Comparison of ENCODE assay signal across 22 cellular contexts in the genomic region with DNA sequence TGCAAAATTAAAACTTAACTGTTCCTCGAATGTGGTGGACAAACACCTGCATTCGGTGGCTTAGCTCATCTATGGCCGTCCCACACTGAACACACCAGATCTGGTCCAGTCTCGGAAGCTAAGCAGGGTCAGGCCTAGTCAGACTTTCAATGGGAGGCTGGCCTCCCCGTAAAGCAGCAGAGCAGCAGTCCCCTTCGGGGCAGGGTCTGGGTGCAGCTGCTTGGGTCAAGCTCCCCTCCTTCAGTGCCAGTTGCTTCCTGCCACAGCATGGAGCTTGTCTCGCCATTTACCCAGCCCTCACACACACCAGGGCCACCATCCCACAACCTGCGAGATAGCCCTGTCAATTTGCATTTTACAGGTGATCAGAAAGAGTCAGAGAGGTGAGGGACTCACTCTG.
A peak's percentile ranks its signal among the peaks of the same experiment; 100 is the strongest.
DNase-seq lines count a peak whose midpoint lies in the region; ATAC-seq, FAIRE-seq and TF ChIP-seq lines count a peak whose summit lies in the region.
"Had no signal": no experiment of that assay in that cellular context is flagged by ENCODE, and none has a peak within 500 bp of the region (broad histone marks: within the 10 kb centered on the region; RNA-seq: fewer than 3 reads in every experiment).

No MANE protein-coding gene starts in this region.

- H3K27ac ChIP-seq in kidney (ENCODE audit: low read depth in 2 of 2, low read length in 2 of 2) = no peak overlapping the region
- no peak overlapping the region for H3K27ac ChIP-seq in trophoblast cell (ENCODE audit: low read depth, low read length)
- no peak overlapping the region for H3K27ac ChIP-seq in left ventricle myocardium inferior (replicated peaks)
- H3K27ac ChIP-seq: 22Rv1; A549; BLaER1 treated with 17β-estradiol and CSF1 and Interleukin-3, amounts not matched to agents 10 nM and 100 nM; C4-2B had no signal

- H2BK120ac ChIP-seq in trophoblast cell (ENCODE audit: insufficient read depth, low read length, poor library complexity) = no peak overlapping the region

- H2BK12ac ChIP-seq in trophoblast cell (ENCODE audit: low read length) = no peak overlapping the region

- no peaks in the 10 kb centered on the region for H3K9me3 ChIP-seq in kidney (ENCODE audit: control insufficient read depth in 1 of 2, low read length in 2 of 2)
- peaks cover 53% of the 10 kb centered on the region for H3K9me3 ChIP-seq in trophoblast cell (ENCODE audit: insufficient read depth, low read depth, low read length)
- H3K9me3 ChIP-seq in left ventricle myocardium inferior (replicated peaks) = no peaks in the 10 kb centered on the region
- H3K9me3 ChIP-seq: A549; BLaER1 treated with 17β-estradiol and CSF1 and Interleukin-3, amounts not matched to agents 10 nM and 100 nM; Caco-2 had no signal

- peak; percentile 35 for DNase-seq in kidney
- no peak for DNase-seq in trophoblast cell
- no peak for DNase-seq in stimulated activated effector memory CD8-positive, alpha-beta T cell treated with anti-CD3 and anti-CD28 coated beads, Interleukin-12 subunit alpha, Interleukin-12 subunit beta, amount 100 ng/mL, for 72 hours (ENCODE audit: low spot score in 2 of 2)
- no peak for DNase-seq in SIG-M5 treated with dmso at 0.1 percent for 504 hours (lab: John Stamatoyannopoulos, UW; ENCODE audit: unreplicated experiment)
- no peak for DNase-seq in GM12892 (ENCODE audit: insufficient read length)
- no peak for DNase-seq in left ventricle myocardium inferior
- DNase-seq: AML-193; Caco-2; Calu3; CD4-positive, alpha-beta T cell; CD8-positive, alpha-beta T cell; DMS79 treated with DMSO at 0.1 percent for 48 hours; GF-D8 had no signal

- no CpG with 5 or more reads among the region's 8 CpGs for WGBS in trophoblast cell (ENCODE audit: extremely low coverage, insufficient coverage, insufficient read length)

- no peaks in the 10 kb centered on the region for H3K4me1 Mint-ChIP-seq in stimulated activated effector memory CD8-positive, alpha-beta T cell treated with anti-CD3 and anti-CD28 coated beads, Interleukin-12 subunit alpha, Interleukin-12 subunit beta, amount 100 ng/mL, for 72 hours
- H3K4me1 Mint-ChIP-seq: B cell had no signal

- H3K4me3 ChIP-seq in kidney (ENCODE audit: low read length in 2 of 2) (no peak overlapping the region), trophoblast cell (ENCODE audit: low read depth, low read length) (peak overlapping the region; percentile 7), left ventricle myocardium inferior (no peak overlapping the region)
- H3K4me3 ChIP-seq: A549; BLaER1 treated with 17β-estradiol and CSF1 and Interleukin-3, amounts not matched to agents 10 nM and 100 nM; GM12878 had no signal

- H3K9ac ChIP-seq in kidney (ENCODE audit: low read length in 2 of 2) (no peak overlapping the region), trophoblast cell (ENCODE audit: low read length) (no peak overlapping the region)
- H3K9ac ChIP-seq: BLaER1 treated with 17β-estradiol and CSF1 and Interleukin-3, amounts not matched to agents 10 nM and 100 nM had no signal

- no peak overlapping the region for H3K4me3 Mint-ChIP-seq in stimulated activated effector memory CD8-positive, alpha-beta T cell treated with anti-CD3 and anti-CD28 coated beads, Interleukin-12 subunit alpha, Interleukin-12 subunit beta, amount 100 ng/mL, for 72 hours
- H3K4me3 Mint-ChIP-seq: B cell; CD4-positive, alpha-beta T cell; CD8-positive, alpha-beta T cell had no signal

- intact Hi-C loops in kidney (cut with DNase I) = no loop called here
- intact Hi-C loops in left ventricle myocardium inferior (cut with micrococcal nuclease) = no loop called here

- no peak overlapping the region for H3K27ac Mint-ChIP-seq in stimulated activated effector memory CD8-positive, alpha-beta T cell treated with anti-CD3 and anti-CD28 coated beads, Interleukin-12 subunit alpha, Interleukin-12 subunit beta, amount 100 ng/mL, for 72 hours
- H3K27ac Mint-ChIP-seq: B cell; CD4-positive, alpha-beta T cell; CD8-positive, alpha-beta T cell had no signal

- H4K8ac ChIP-seq in trophoblast cell (ENCODE audit: low read depth, low read length) = no peak overlapping the region

- ATAC-seq in stimulated activated effector memory CD8-positive, alpha-beta T cell treated with anti-CD3 and anti-CD28 coated beads, Interleukin-12 subunit alpha, Interleukin-12 subunit beta, amount 100 ng/mL, for 72 hours = peak; percentile 14
- ATAC-seq: A549; CD8-positive, alpha-beta T cell; GM12878 had no signal

- H3K36me3 ChIP-seq in kidney (ENCODE audit: control insufficient read depth in 1 of 2, insufficient read depth in 2 of 2, low read length in 2 of 2) = no peaks in the 10 kb centered on the region
- no peaks in the 10 kb centered on the region for H3K36me3 ChIP-seq in trophoblast cell (ENCODE audit: control insufficient read depth in 1 of 2, insufficient read depth in 2 of 2, low read length in 2 of 2)
- H3K36me3 ChIP-seq in left ventricle myocardium inferior = no peaks in the 10 kb centered on the region
- H3K36me3 ChIP-seq: BLaER1 treated with 17β-estradiol and CSF1 and Interleukin-3, amounts not matched to agents 10 nM and 100 nM had no signal

- H3K4me1 ChIP-seq in kidney (ENCODE audit: control insufficient read depth in 1 of 2, insufficient read depth in 1 of 2, low read depth in 1 of 2, low read length in 2 of 2) (no peaks in the 10 kb centered on the region), trophoblast cell (ENCODE audit: control insufficient read depth in 1 of 2, insufficient read depth in 2 of 2, low read length in 2 of 2) (no peaks in the 10 kb centered on the region), left ventricle myocardium inferior (no peaks in the 10 kb centered on the region)
- H3K4me1 ChIP-seq: A549; BLaER1 treated with 17β-estradiol and CSF1 and Interleukin-3, amounts not matched to agents 10 nM and 100 nM; Caco-2 had no signal

- no peak overlapping the region for H2AFZ ChIP-seq in trophoblast cell (ENCODE audit: insufficient read depth, low read length, poor library complexity)

- no peaks in the 10 kb centered on the region for H3K79me1 ChIP-seq in trophoblast cell (ENCODE audit: low read length)

- FAIRE-seq in kidney (lab: Jason Lieb, UNC) (no peak), GM12892 (lab: Jason Lieb, UNC) (no peak)
- FAIRE-seq: A549, D721Med, G401.6, GM12878, GM19239 had no signal

- H2BK5ac ChIP-seq in trophoblast cell (ENCODE audit: low read depth, low read length, poor library complexity) = no peak overlapping the region

- H4K12ac ChIP-seq in trophoblast cell (ENCODE audit: low read depth, low read length) = no peak overlapping the region

- no peak overlapping the region for H3K4ac ChIP-seq in trophoblast cell (ENCODE audit: low read depth, low read length)

- H2AK5ac ChIP-seq in trophoblast cell (ENCODE audit: low read length) = no peak overlapping the region

- H3K4me2 ChIP-seq in trophoblast cell (ENCODE audit: low read length) = no peak overlapping the region
- H3K4me2 ChIP-seq: A549; BLaER1 treated with 17β-estradiol and CSF1 and Interleukin-3, amounts not matched to agents 10 nM and 100 nM had no signal

- H4K91ac ChIP-seq in trophoblast cell (ENCODE audit: low read depth, low read length) = no peak overlapping the region

- TF ChIP-seq CTCF in kidney (IDR thresholded peaks at IDR 0.05; ENCODE audit: borderline replicate concordance, extremely low read depth, insufficient read depth) (no peak), left ventricle myocardium inferior (IDR thresholded peaks at IDR 0.05; ENCODE audit: borderline replicate concordance) (no peak)

- H3K27me3 ChIP-seq in trophoblast cell (ENCODE audit: insufficient read depth, low read length) (no peaks in the 10 kb centered on the region), left ventricle myocardium inferior (ENCODE audit: low read depth) (peaks cover 18% of the 10 kb centered on the region)
- H3K27me3 ChIP-seq: BLaER1 treated with 17β-estradiol and CSF1 and Interleukin-3, amounts not matched to agents 10 nM and 100 nM had no signal

- H3K23ac ChIP-seq in trophoblast cell (ENCODE audit: low read length) = no peak overlapping the region

- TF ChIP-seq POLR2A in GM12892 (IDR thresholded peaks at IDR 0.05; ENCODE audit: low read depth, low read length) = no peak

- H3K18ac ChIP-seq in trophoblast cell (ENCODE audit: low read length) = no peak overlapping the region

- H3K36me3 Mint-ChIP-seq in stimulated activated effector memory CD8-positive, alpha-beta T cell treated with anti-CD3 and anti-CD28 coated beads, Interleukin-12 subunit alpha, Interleukin-12 subunit beta, amount 100 ng/mL, for 72 hours = no peaks in the 10 kb centered on the region
- H3K36me3 Mint-ChIP-seq: CD8-positive, alpha-beta T cell had no signal

- no peaks in the 10 kb centered on the region for H3K79me2 ChIP-seq in trophoblast cell (ENCODE audit: control insufficient read depth, insufficient read depth, low read length, poor library complexity)

- no peak overlapping the region for H3K14ac ChIP-seq in trophoblast cell (ENCODE audit: low read length)

- no peaks in the 10 kb centered on the region for H3K9me3 Mint-ChIP-seq in stimulated activated effector memory CD8-positive, alpha-beta T cell treated with anti-CD3 and anti-CD28 coated beads, Interleukin-12 subunit alpha, Interleukin-12 subunit beta, amount 100 ng/mL, for 72 hours
- H3K9me3 Mint-ChIP-seq: CD4-positive, alpha-beta T cell; CD8-positive, alpha-beta T cell had no signal
